ENCODE assay signal across 26 cellular contexts in the genomic region with DNA sequence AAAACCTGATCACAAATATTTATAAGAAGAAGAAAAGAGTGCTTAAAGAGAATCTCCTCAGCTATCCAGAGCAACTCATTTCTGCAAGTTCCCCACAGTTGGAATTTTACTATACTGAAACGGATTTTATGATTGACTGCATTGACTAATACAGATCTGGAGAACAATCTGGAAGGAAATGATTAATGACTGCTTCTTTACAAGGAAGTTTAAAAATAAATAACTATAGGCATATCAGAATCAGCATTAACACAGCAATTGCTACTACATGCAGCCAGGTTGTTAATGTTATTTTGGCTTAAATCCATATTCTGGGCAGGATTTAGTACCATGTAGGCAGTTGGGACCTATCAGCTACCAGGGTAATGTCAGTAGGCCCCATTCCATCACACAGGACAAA. TPM values are rescaled to one million over a fixed set of nuclear protein-coding genes. Genes with fewer than 3 reads are reported as not detected.
DNase-seq lines count a peak whose midpoint lies in the region; ATAC-seq, FAIRE-seq and TF ChIP-seq lines count a peak whose summit lies in the region.
"Had no signal": no experiment of that assay in that cellular context is flagged by ENCODE, and none has a peak within 500 bp of the region (broad histone marks: within the 10 kb centered on the region; RNA-seq: fewer than 3 reads in every experiment).

No MANE protein-coding gene starts in this region.

- H3K9me3 ChIP-seq in PC-3 (ENCODE audit: low read length) = no peaks in the 10 kb centered on the region
- no peaks in the 10 kb centered on the region for H3K9me3 ChIP-seq in K562 (replicated peaks; ENCODE audit: control insufficient read depth, insufficient read depth, low read depth, low read length)
- H3K9me3 ChIP-seq: esophagus squamous epithelium, gastroesophageal sphincter, right atrium auricular region, upper lobe of right lung had no signal

- TF ChIP-seq CTCF in PC-3 (conservative IDR thresholded peaks at IDR 0.05; ENCODE audit: low read depth, low read length) = no peak
- TF ChIP-seq CTCF in K562 (IDR thresholded peaks at IDR 0.05 in 2 of 3, conservative IDR thresholded peaks at IDR 0.05 in 1 of 3; ENCODE audit: insufficient read depth in 2 of 3, low read depth in 1 of 3, low read length in 3 of 3) = no peak
- TF ChIP-seq CTCF in GM10248 (IDR thresholded peaks at IDR 0.05; ENCODE audit: control extremely low read depth, extremely low read depth, low read depth, missing control alignments) = no peak

- POLR2A ChIA-PET in PC-3 (lab: Charles Lee; ENCODE audit: unreplicated experiment) = no interaction called here
- POLR2A ChIA-PET in K562 (lab: Yijun Ruan, JAX) = no interaction called here
- POLR2A ChIA-PET in GM10248 (lab: Yijun Ruan, JAX) = no interaction called here

- WGBS in K562 (ENCODE audit: insufficient coverage, low coverage, missing lambda C conversion rate) = 27% methylated on average over 1 of the region's 1 CpG

- H3K36me3 ChIP-seq in PC-3 (ENCODE audit: low read depth, low read length) (no peaks in the 10 kb centered on the region), K562 (ENCODE audit: control insufficient read depth, insufficient read depth, low read length) (no peaks in the 10 kb centered on the region)
- H3K36me3 ChIP-seq: esophagus squamous epithelium, gastroesophageal sphincter, right atrium auricular region, upper lobe of right lung had no signal

- TF ChIP-seq POLR2A in K562 (conservative IDR thresholded peaks at IDR 0.05) = no peak

- H3K27me3 Mint-ChIP-seq in stimulated activated naive CD8-positive, alpha-beta T cell treated with anti-CD3 and anti-CD28 coated beads, Interleukin-15, Interleukin-2, amounts not matched to agents 100 ng/mL and 50 ng/mL, for 24 hours = no peaks in the 10 kb centered on the region
- no peaks in the 10 kb centered on the region for H3K27me3 Mint-ChIP-seq in stimulated activated naive CD8-positive, alpha-beta T cell treated with anti-CD3 and anti-CD28 coated beads, Interleukin-15, amount 100 ng/mL, for 72 hours

- H2AFZ ChIP-seq in PC-3 (ENCODE audit: low read length) (no peak overlapping the region), K562 (ENCODE audit: low read depth, low read length) (peak overlapping the region; percentile 77)

- no peaks in the 10 kb centered on the region for H3K9me2 ChIP-seq in PC-3 (replicated peaks; ENCODE audit: low read length)

- no peak for DNase-seq in stimulated activated naive CD8-positive, alpha-beta T cell treated with anti-CD3 and anti-CD28 coated beads, Interleukin-15, Interleukin-2, amounts not matched to agents 100 U/mL and 50 U/mL, for 24 hours
- DNase-seq in PC-3 (no peak), K562 (ENCODE audit: extremely low read depth in 1 of 4, low spot score in 3 of 4) (no peak), GM10248 (ENCODE audit: extremely low spot score) (no peak), NCI-H2029 (lab: John Stamatoyannopoulos, UW) (no peak), NCI-H1930 (lab: John Stamatoyannopoulos, UW) (no peak)
- DNase-seq in stimulated activated naive CD8-positive, alpha-beta T cell treated with anti-CD3 and anti-CD28 coated beads, Interleukin-15, amount 100 ng/mL, for 72 hours = no peak
- DNase-seq: activated effector memory CD4-positive, alpha-beta T cell treated with anti-CD3 and anti-CD28 coated beads, Interleukin-2, amount 50 U/mL, for 16 hours; COR-L47; DMS79 treated with DMSO at 0.1 percent for 48 hours; effector CD4-positive, alpha-beta T cell; esophagus squamous epithelium; GOT3; mammary epithelial cell; NCI-H1048; NCI-H2081; NCI-H524; stimulated activated CD4-positive, alpha-beta T cell treated with anti-CD3 and anti-CD28 coated beads, Interleukin-4, amount 100 ng/mL, for 4 hours; upper lobe of right lung had no signal

- peaks cover 93% of the 10 kb centered on the region for H3K4me1 Mint-ChIP-seq in stimulated activated naive CD8-positive, alpha-beta T cell treated with anti-CD3 and anti-CD28 coated beads, Interleukin-15, Interleukin-2, amounts not matched to agents 100 ng/mL and 50 ng/mL, for 24 hours (ENCODE audit: low read depth)
- H3K4me1 Mint-ChIP-seq in stimulated activated naive CD8-positive, alpha-beta T cell treated with anti-CD3 and anti-CD28 coated beads, Interleukin-15, amount 100 ng/mL, for 72 hours = peaks cover 75% of the 10 kb centered on the region

- H3K9ac ChIP-seq in PC-3 (ENCODE audit: low read length) (no peak overlapping the region), K562 (ENCODE audit: insufficient read depth in 1 of 2, low read depth in 2 of 2, low read length in 2 of 2) (0 out of 4 replicates have a peak overlapping the region, but pooled peaks of 1 of the 2 experiments have one; percentile 4)
- H3K9ac ChIP-seq: KMS-11 had no signal

- H3K27me3 ChIP-seq in PC-3 (ENCODE audit: low read length) = no peaks in the 10 kb centered on the region
- H3K27me3 ChIP-seq in K562 (ENCODE audit: control insufficient read depth in 2 of 2, insufficient read depth in 2 of 2, low read length in 2 of 2) = no peaks in the 10 kb centered on the region

- no peaks in the 10 kb centered on the region for H3K9me1 ChIP-seq in K562 (ENCODE audit: control insufficient read depth, insufficient read depth, low read length)

- no peak overlapping the region for H3K27ac ChIP-seq in PC-3 (ENCODE audit: low read length)
- peak overlapping the region; percentile 41; the same call in 2 of the 3 replicates for H3K27ac ChIP-seq in K562 (ENCODE audit: extremely low read depth, low read depth, low read length)
- H3K27ac ChIP-seq: esophagus squamous epithelium, gastroesophageal sphincter, KMS-11, right atrium auricular region, upper lobe of right lung had no signal

- TF ChIP-seq EP300 in K562 (IDR thresholded peaks at IDR 0.05; ENCODE audit: low read length) = no peak

- no peak for ATAC-seq in stimulated activated naive CD8-positive, alpha-beta T cell treated with anti-CD3 and anti-CD28 coated beads, Interleukin-15, Interleukin-2, amounts not matched to agents 100 U/mL and 50 U/mL, for 24 hours
- ATAC-seq in PC-3 = peak; percentile 18; the same call in 1 of the 2 replicates
- ATAC-seq in K562 = peak; percentile 56
- no peak for ATAC-seq in stimulated activated naive CD8-positive, alpha-beta T cell treated with anti-CD3 and anti-CD28 coated beads, Interleukin-15, amount 100 ng/mL, for 72 hours
- ATAC-seq: gastroesophageal sphincter, Right ventricle myocardium inferior, upper lobe of right lung had no signal

- H4K20me1 ChIP-seq in PC-3 (ENCODE audit: low read length) (no peaks in the 10 kb centered on the region), K562 (replicated peaks; ENCODE audit: control insufficient read depth, insufficient read depth, low read length) (no peaks in the 10 kb centered on the region)

- H3K4me3 ChIP-seq in PC-3 (ENCODE audit: low read length) (no peak overlapping the region), K562 (no peak overlapping the region)
- H3K4me3 ChIP-seq: esophagus squamous epithelium, gastroesophageal sphincter, right atrium auricular region, upper lobe of right lung had no signal

- peak overlapping the region; percentile 97 for H3K4me3 Mint-ChIP-seq in stimulated activated naive CD8-positive, alpha-beta T cell treated with anti-CD3 and anti-CD28 coated beads, Interleukin-15, Interleukin-2, amounts not matched to agents 100 ng/mL and 50 ng/mL, for 24 hours
- H3K4me3 Mint-ChIP-seq in stimulated activated naive CD8-positive, alpha-beta T cell treated with anti-CD3 and anti-CD28 coated beads, Interleukin-15, amount 100 ng/mL, for 72 hours = peak overlapping the region; percentile 66 to 97

- peak; percentile 54 for FAIRE-seq in K562 (lab: Jason Lieb, UNC)

- H3K27ac Mint-ChIP-seq in stimulated activated naive CD8-positive, alpha-beta T cell treated with anti-CD3 and anti-CD28 coated beads, Interleukin-15, Interleukin-2, amounts not matched to agents 100 ng/mL and 50 ng/mL, for 24 hours = peak overlapping the region; percentile 99
- H3K27ac Mint-ChIP-seq in stimulated activated naive CD8-positive, alpha-beta T cell treated with anti-CD3 and anti-CD28 coated beads, Interleukin-15, amount 100 ng/mL, for 72 hours = peak overlapping the region in 1 of 2 donors; percentile 72

- no peak overlapping the region for H3K4me2 ChIP-seq in PC-3 (ENCODE audit: low read length)
- peak overlapping the region; percentile 22; the same call in 1 of the 2 replicates for H3K4me2 ChIP-seq in K562 (ENCODE audit: insufficient read depth, low read length)

- intact Hi-C loops in PC-3 (cut with micrococcal nuclease) (loop anchor here (5.0 kb wide), 1 partner anchor 111 kb away; no protein-coding TSS in a partner anchor), K562 (cut with micrococcal nuclease) (no loop called here)

- peaks cover 29% of the 10 kb centered on the region for H3K36me3 Mint-ChIP-seq in stimulated activated naive CD8-positive, alpha-beta T cell treated with anti-CD3 and anti-CD28 coated beads, Interleukin-15, Interleukin-2, amounts not matched to agents 100 ng/mL and 50 ng/mL, for 24 hours (ENCODE audit: low read depth)

- no peaks in the 10 kb centered on the region for H3F3A ChIP-seq in PC-3 (ENCODE audit: low read length, unreplicated experiment)

- no TSS peak for BruUV-seq in PC-3 (replicated peaks; lab: Mats Ljungman, UMichigan)
- no TSS peak for BruUV-seq in K562 (replicated peaks; lab: Mats Ljungman, UMichigan)

- in situ Hi-C loops in K562 (cut with MboI) = no loop called here

- no peak for TF ChIP-seq RAD21 in K562 (CRISPR knock-in tag; conservative IDR thresholded peaks at IDR 0.05 in 1 of 2, IDR thresholded peaks at IDR 0.05 in 1 of 2)

- H3K9me3 Mint-ChIP-seq in stimulated activated naive CD8-positive, alpha-beta T cell treated with anti-CD3 and anti-CD28 coated beads, Interleukin-15, Interleukin-2, amounts not matched to agents 100 ng/mL and 50 ng/mL, for 24 hours = peaks cover 4% of the 10 kb centered on the region
- no peaks in the 10 kb centered on the region for H3K9me3 Mint-ChIP-seq in stimulated activated naive CD8-positive, alpha-beta T cell treated with anti-CD3 and anti-CD28 coated beads, Interleukin-15, amount 100 ng/mL, for 72 hours

- H3K4me1 ChIP-seq in PC-3 (ENCODE audit: insufficient read depth, low read length) (no peaks in the 10 kb centered on the region), K562 (replicated peaks in 1 of 2; ENCODE audit: control insufficient read depth in 2 of 2, insufficient read depth in 2 of 2, low read length in 2 of 2) (peaks cover 0 to 19% of the 10 kb centered on the region in 2 experiments; a peak in 4 of 5 replicates)
- H3K4me1 ChIP-seq: right atrium auricular region, upper lobe of right lung had no signal

- CTCF ChIA-PET in PC-3 (lab: Charles Lee) = no interaction called here
- CTCF ChIA-PET in K562 (lab: Yijun Ruan, JAX; ENCODE audit: low intra/inter-chr PET ratio) = no interaction called here
- CTCF ChIA-PET in GM10248 (lab: Yijun Ruan, JAX) = no interaction called here

- no peaks in the 10 kb centered on the region for H3K79me2 ChIP-seq in PC-3 (ENCODE audit: low read length)
- H3K79me2 ChIP-seq in K562 (ENCODE audit: control insufficient read depth, insufficient read depth, low read length) = no peaks in the 10 kb centered on the region

RNA-seq across cellular contexts. Expression of a gene that starts 4.0 kb away (rescaled TPM):
- total RNA-seq in PC-3 (2014; rRNA removed) (not detected in 2 replicates), K562 (2014; rRNA removed) (not detected in 2 replicates), K562 (2014; rRNA removed; fragmentation: Illumina TruSeq; extraction: Trizol) (not detected in 2 replicates), K562 (2015; rRNA removed; fragmentation: Illumina TruSeq; extraction: Trizol) (0.22 TPM in 1 of 2 replicates, not detected in the other), K562 (2021) (not detected in 2 replicates)
- total RNA-seq in K562 (2011; cell fraction: chromatin; rRNA removed; ENCODE audit: low replicate concordance) = not detected in 2 replicates
- not detected in 2 replicates for total RNA-seq in K562 (2011; cell fraction: nucleolus; rRNA removed)
- not detected in 2 replicates for total RNA-seq in K562 (2011; cell fraction: nucleoplasm; rRNA removed)
- polyA plus RNA-seq in K562 (2011; rRNA removed) (not detected in 2 replicates), K562 (2014; fragmentation: Illumina TruSeq; extraction: Trizol) (0.10 TPM in 1 of 2 replicates, not detected in the other), K562 (2014; fragmentation: Nextera tagmentation; extraction: Ambion mirVana) (under 1 TPM; 0.06 to 0.07 TPM), K562 (2014; rRNA removed) (0.80 TPM in 1 of 2 replicates, not detected in the other)
- polyA plus RNA-seq in K562 (2011; cell fraction: cytosol; rRNA removed) = not detected in 2 replicates
- not detected in 2 replicates for polyA plus RNA-seq in K562 (2011; cell fraction: nucleus; rRNA removed)
- 0.08 and 0.09 TPM in 2 replicates for polyA plus RNA-seq in K562 (2012)
- not detected in 2 replicates for polyA minus RNA-seq in K562 (2011; rRNA and poly(A)+ RNA removed)
- polyA minus RNA-seq in K562 (2011; cell fraction: cytosol; rRNA and poly(A)+ RNA removed) = not detected in 2 replicates
- polyA minus RNA-seq in K562 (2011; cell fraction: nucleus; rRNA and poly(A)+ RNA removed) = not detected in 2 replicates
- total RNA-seq: mammary epithelial cell, myocyte, osteocyte, right atrium auricular region had no signal

Comparison
In these comparisons a context has a peak if more than half of its experiments do, and no peak if none do; other contexts are left out.
1. ATAC-seq: peak in PC-3 (single experiment) and K562 (single experiment); none in stimulated activated naive CD8-positive, alpha-beta T cell treated with anti-CD3 and anti-CD28 coated beads, Interleukin-15, Interleukin-2, amounts not matched to agents 100 U/mL and 50 U/mL, for 24 hours (single experiment) and stimulated activated naive CD8-positive, alpha-beta T cell treated with anti-CD3 and anti-CD28 coated beads, Interleukin-15, amount 100 ng/mL, for 72 hours (single experiment).